ENCODE assay signal across 29 cellular contexts in the genomic region with DNA sequence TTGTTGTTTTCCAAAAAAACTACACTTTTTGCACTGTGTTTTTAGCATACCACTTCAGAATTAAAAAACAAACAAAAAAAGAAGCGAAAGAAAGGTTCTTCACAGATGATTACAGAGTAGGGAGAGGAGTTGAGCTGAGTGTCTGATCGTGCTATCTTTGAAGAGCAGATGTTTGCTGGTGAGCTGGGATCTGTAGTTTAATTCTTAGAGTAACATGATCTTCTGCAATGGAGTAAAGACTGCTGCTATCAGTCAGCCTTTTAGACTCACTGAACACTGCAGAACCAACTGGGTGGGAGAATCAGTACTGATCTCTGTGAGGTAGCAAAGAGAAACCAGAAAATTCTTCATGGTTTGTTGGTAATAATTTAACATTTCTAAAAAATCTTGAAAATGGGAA.
"Had no signal": no experiment of that assay in that cellular context is flagged by ENCODE, and none has a peak within 500 bp of the region (broad histone marks: within the 10 kb centered on the region; RNA-seq: fewer than 3 reads in every experiment).

No MANE protein-coding gene starts in this region.

- DNase-seq: activated CD4-positive, alpha-beta memory T cell treated with anti-CD3 and anti-CD28 coated beads, Interleukin-2, amount 10 ng/mL, durations not matched to agents 7 days and 5 days; activated CD4-positive, alpha-beta T cell treated with anti-CD3 and anti-CD28 coated beads for 1 hour; activated CD4-positive, alpha-beta T cell treated with anti-CD3 and anti-CD28 coated beads for 48 hours; activated CD4-positive, CD25-positive, alpha-beta regulatory T cell; activated CD8-positive, alpha-beta memory T cell treated with anti-CD3 and anti-CD28 coated beads for 24 hours; activated CD8-positive, alpha-beta memory T cell treated with anti-CD3 and anti-CD28 coated beads, Interleukin-2, amount 10 ng/mL, durations not matched to agents 7 days and 5 days; activated CD8-positive, alpha-beta memory T cell treated with anti-CD3 and anti-CD28 coated beads, Interleukin-2, amount 50 U/mL, for 48 hours; activated effector memory CD4-positive, alpha-beta T cell treated with Interleukin-2 at 50 U/mL for 16 hours; activated naive CD4-positive, alpha-beta T cell treated with anti-CD3 and anti-CD28 coated beads, Interleukin-2, amount 50 U/mL, for 16 hours; activated naive CD8-positive, alpha-beta T cell treated with anti-CD3 and anti-CD28 coated beads, Interleukin-2, amount 10 ng/mL, durations not matched to agents 7 days and 5 days; activated T-cell treated with anti-CD3 and anti-CD28 coated beads, Interleukin-2, amount 50 U/mL, for 48 hours; amygdala; MM.1S; MV-4-11; NCI-H1092; NCI-H1417; NCI-H187 treated with DMSO at 0.1 percent for 48 hours; NCI-H2081; NCI-H2171 treated with DMSO at 0.1 percent for 48 hours; NCI-H2227 treated with DMSO at 0.1 percent for 48 hours; NCI-H446; NCI-H510A treated with DMSO at 0.1 percent for 48 hours; NCI-H526 treated with DMSO at 0.1 percent for 48 hours; NCI-H774; PC-9; Right ventricle myocardium superior; T1000; WERI-Rb-1 had no signal

- ATAC-seq: activated CD8-positive, alpha-beta memory T cell treated with anti-CD3 and anti-CD28 coated beads, Interleukin-2, amount 10 ng/mL, durations not matched to agents 7 days and 5 days had no signal

- H3K4me1 Mint-ChIP-seq: activated CD4-positive, alpha-beta memory T cell treated with anti-CD3 and anti-CD28 coated beads, Interleukin-2, amount 10 ng/mL, durations not matched to agents 7 days and 5 days; activated CD8-positive, alpha-beta memory T cell treated with anti-CD3 and anti-CD28 coated beads, Interleukin-2, amount 10 ng/mL, durations not matched to agents 7 days and 5 days; activated naive CD8-positive, alpha-beta T cell treated with anti-CD3 and anti-CD28 coated beads, Interleukin-2, amount 10 ng/mL, durations not matched to agents 7 days and 5 days; central memory CD8-positive, alpha-beta T cell had no signal

- H3K27ac Mint-ChIP-seq: activated CD4-positive, alpha-beta memory T cell treated with anti-CD3 and anti-CD28 coated beads, Interleukin-2, amount 10 ng/mL, durations not matched to agents 7 days and 5 days; activated CD8-positive, alpha-beta memory T cell treated with anti-CD3 and anti-CD28 coated beads, Interleukin-2, amount 10 ng/mL, durations not matched to agents 7 days and 5 days; activated naive CD8-positive, alpha-beta T cell treated with anti-CD3 and anti-CD28 coated beads, Interleukin-2, amount 10 ng/mL, durations not matched to agents 7 days and 5 days had no signal

- H3K27me3 Mint-ChIP-seq: activated CD4-positive, alpha-beta memory T cell treated with anti-CD3 and anti-CD28 coated beads, Interleukin-2, amount 10 ng/mL, durations not matched to agents 7 days and 5 days; activated CD8-positive, alpha-beta memory T cell treated with anti-CD3 and anti-CD28 coated beads, Interleukin-2, amount 10 ng/mL, durations not matched to agents 7 days and 5 days; activated naive CD8-positive, alpha-beta T cell treated with anti-CD3 and anti-CD28 coated beads, Interleukin-2, amount 10 ng/mL, durations not matched to agents 7 days and 5 days; central memory CD8-positive, alpha-beta T cell had no signal

- H3K4me3 Mint-ChIP-seq: activated CD4-positive, alpha-beta memory T cell treated with anti-CD3 and anti-CD28 coated beads, Interleukin-2, amount 10 ng/mL, durations not matched to agents 7 days and 5 days; activated CD8-positive, alpha-beta memory T cell treated with anti-CD3 and anti-CD28 coated beads, Interleukin-2, amount 10 ng/mL, durations not matched to agents 7 days and 5 days; activated naive CD8-positive, alpha-beta T cell treated with anti-CD3 and anti-CD28 coated beads, Interleukin-2, amount 10 ng/mL, durations not matched to agents 7 days and 5 days; central memory CD8-positive, alpha-beta T cell had no signal

- H3K36me3 Mint-ChIP-seq: activated CD8-positive, alpha-beta memory T cell treated with anti-CD3 and anti-CD28 coated beads, Interleukin-2, amount 10 ng/mL, durations not matched to agents 7 days and 5 days; activated naive CD8-positive, alpha-beta T cell treated with anti-CD3 and anti-CD28 coated beads, Interleukin-2, amount 10 ng/mL, durations not matched to agents 7 days and 5 days had no signal
